In genomic region chr21:45981641-45982255, GRCh38 we compare ENCODE assay signal across 1 cellular context.
TF ChIP-seq lines count a peak whose summit lies in the region.

Gene COL6A1 (plus strand): TSS chr21:45981770. CDS start chr21:45981851, 81 bp downstream.

TF ChIP-seq in HepG2, 621 proteins besides CTCF, POLR2A, EP300 and RAD21 (continued from another document):
- TF ChIP-seq TCF7 (IDR thresholded peaks at IDR 0.05; ENCODE audit: low read depth) (no peak), ZNF768 (CRISPR knock-in tag; IDR thresholded peaks at IDR 0.05) (peak; percentile 6; the same call in 1 of the 2 replicates), ZFY (CRISPR knock-in tag; IDR thresholded peaks at IDR 0.05) (peak; percentile 65), RBFOX2 (IDR thresholded peaks at IDR 0.05; ENCODE audit: low read depth, low read length) (peak; percentile 55; the same call in 1 of the 2 replicates), MZF1 (CRISPR knock-in tag; IDR thresholded peaks at IDR 0.05; ENCODE audit: borderline replicate concordance) (no peak), PCBP2 (optimal IDR thresholded peaks at IDR 0.05; ENCODE audit: low read depth, low read length, poor library complexity, severe bottlenecking) (no peak), HIVEP1 (CRISPR knock-in tag; IDR thresholded peaks at IDR 0.05) (peak; percentile 22; the same call in 1 of the 2 replicates), MAZ (IDR thresholded peaks at IDR 0.05; ENCODE audit: borderline replicate concordance, low read depth, low read length) (no peak), MAZ (CRISPR knock-in tag; IDR thresholded peaks at IDR 0.05; ENCODE audit: low read depth) (peak; percentile 33; the same call in 1 of the 2 replicates), TEAD3 (CRISPR knock-in tag; optimal IDR thresholded peaks at IDR 0.05; ENCODE audit: borderline replicate concordance) (no peak), XBP1 (CRISPR knock-in tag; IDR thresholded peaks at IDR 0.05) (no peak), THYN1 (CRISPR knock-in tag; IDR thresholded peaks at IDR 0.05; ENCODE audit: borderline replicate concordance, low read depth) (no peak), ZNF598 (CRISPR knock-in tag; IDR thresholded peaks at IDR 0.05; ENCODE audit: borderline replicate concordance) (no peak), ZBTB42 (CRISPR knock-in tag; IDR thresholded peaks at IDR 0.05) (no peak), SMYD3 (CRISPR knock-in tag; IDR thresholded peaks at IDR 0.05) (no peak), ZNF468 (CRISPR knock-in tag; IDR thresholded peaks at IDR 0.05) (no peak), ZNF614 (CRISPR knock-in tag; IDR thresholded peaks at IDR 0.05; ENCODE audit: borderline replicate concordance) (no peak), SPEN (CRISPR knock-in tag; IDR thresholded peaks at IDR 0.05; ENCODE audit: low read depth) (peak; percentile 37), SKIL (CRISPR knock-in tag; IDR thresholded peaks at IDR 0.05; ENCODE audit: borderline replicate concordance) (0 out of 2 replicates have a peak, but pooled peaks have one; percentile 3), FUBP1 (CRISPR knock-in tag; IDR thresholded peaks at IDR 0.05; ENCODE audit: borderline replicate concordance) (no peak), CBX2 (IDR thresholded peaks at IDR 0.05; ENCODE audit: low read depth, low read length) (no peak), CBX2 (CRISPR knock-in tag; IDR thresholded peaks at IDR 0.05; ENCODE audit: low read depth) (no peak), GABPB1 (CRISPR knock-in tag; IDR thresholded peaks at IDR 0.05) (peak; percentile 29; the same call in 1 of the 2 replicates), ETV5 (CRISPR knock-in tag; IDR thresholded peaks at IDR 0.05; ENCODE audit: borderline replicate concordance) (no peak), MXD4 (CRISPR knock-in tag; IDR thresholded peaks at IDR 0.05) (peak; percentile 43; the same call in 1 of the 2 replicates), SALL1 (CRISPR knock-in tag; IDR thresholded peaks at IDR 0.05) (0 out of 2 replicates have a peak, but pooled peaks have one; percentile 8), KLF16 (CRISPR knock-in tag; IDR thresholded peaks at IDR 0.05) (no peak), STAG1 (CRISPR knock-in tag; IDR thresholded peaks at IDR 0.05) (no peak)
- TF ChIP-seq, protein P1, sequence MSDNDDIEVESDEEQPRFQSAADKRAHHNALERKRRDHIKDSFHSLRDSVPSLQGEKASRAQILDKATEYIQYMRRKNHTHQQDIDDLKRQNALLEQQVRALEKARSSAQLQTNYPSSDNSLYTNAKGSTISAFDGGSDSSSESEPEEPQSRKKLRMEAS (IDR thresholded peaks at IDR 0.05): 0 out of 2 replicates have a peak, but pooled peaks have one; percentile 9
- TF ChIP-seq, protein P2, sequence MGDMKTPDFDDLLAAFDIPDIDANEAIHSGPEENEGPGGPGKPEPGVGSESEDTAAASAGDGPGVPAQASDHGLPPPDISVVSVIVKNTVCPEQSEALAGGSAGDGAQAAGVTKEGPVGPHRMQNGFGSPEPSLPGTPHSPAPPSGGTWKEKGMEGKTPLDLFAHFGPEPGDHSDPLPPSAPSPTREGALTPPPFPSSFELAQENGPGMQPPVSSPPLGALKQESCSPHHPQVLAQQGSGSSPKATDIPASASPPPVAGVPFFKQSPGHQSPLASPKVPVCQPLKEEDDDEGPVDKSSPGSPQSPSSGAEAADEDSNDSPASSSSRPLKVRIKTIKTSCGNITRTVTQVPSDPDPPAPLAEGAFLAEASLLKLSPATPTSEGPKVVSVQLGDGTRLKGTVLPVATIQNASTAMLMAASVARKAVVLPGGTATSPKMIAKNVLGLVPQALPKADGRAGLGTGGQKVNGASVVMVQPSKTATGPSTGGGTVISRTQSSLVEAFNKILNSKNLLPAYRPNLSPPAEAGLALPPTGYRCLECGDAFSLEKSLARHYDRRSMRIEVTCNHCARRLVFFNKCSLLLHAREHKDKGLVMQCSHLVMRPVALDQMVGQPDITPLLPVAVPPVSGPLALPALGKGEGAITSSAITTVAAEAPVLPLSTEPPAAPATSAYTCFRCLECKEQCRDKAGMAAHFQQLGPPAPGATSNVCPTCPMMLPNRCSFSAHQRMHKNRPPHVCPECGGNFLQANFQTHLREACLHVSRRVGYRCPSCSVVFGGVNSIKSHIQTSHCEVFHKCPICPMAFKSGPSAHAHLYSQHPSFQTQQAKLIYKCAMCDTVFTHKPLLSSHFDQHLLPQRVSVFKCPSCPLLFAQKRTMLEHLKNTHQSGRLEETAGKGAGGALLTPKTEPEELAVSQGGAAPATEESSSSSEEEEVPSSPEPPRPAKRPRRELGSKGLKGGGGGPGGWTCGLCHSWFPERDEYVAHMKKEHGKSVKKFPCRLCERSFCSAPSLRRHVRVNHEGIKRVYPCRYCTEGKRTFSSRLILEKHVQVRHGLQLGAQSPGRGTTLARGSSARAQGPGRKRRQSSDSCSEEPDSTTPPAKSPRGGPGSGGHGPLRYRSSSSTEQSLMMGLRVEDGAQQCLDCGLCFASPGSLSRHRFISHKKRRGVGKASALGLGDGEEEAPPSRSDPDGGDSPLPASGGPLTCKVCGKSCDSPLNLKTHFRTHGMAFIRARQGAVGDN (CRISPR knock-in tag; IDR thresholded peaks at IDR 0.05): peak; percentile 62
TF ChIP-seq in HepG2: peak in this region for 27.
